In the genomic region with DNA sequence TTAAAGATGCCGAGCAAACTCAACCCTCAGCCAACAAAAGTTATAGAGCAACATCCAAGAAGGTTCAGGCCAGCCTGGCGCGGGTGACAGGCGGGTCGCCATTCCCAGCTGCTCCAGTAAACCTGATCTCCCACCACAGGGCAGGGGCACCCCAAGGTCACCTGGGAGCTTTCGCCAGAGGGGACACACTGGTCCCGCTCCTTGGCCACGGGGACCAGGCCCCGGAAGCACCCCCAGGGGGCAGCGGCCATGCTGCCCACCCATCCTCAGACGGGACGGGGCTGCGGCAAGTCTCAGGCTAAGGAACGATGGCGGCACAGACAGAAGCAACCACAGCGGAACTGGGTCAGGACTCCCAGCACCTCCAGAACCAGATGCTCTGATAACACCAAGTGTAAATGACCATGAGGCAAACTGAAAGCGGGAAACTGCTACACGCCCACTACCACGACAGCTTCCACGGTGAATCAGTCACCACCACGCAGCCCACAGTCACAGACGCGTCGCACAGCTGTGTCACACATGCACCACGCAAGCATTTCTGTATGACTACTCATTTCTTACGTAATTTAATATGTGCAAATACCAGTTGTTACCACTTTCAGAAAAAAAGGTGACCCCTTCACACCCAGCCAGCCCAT, we compare ENCODE assay signal across 1 cellular context.
TF ChIP-seq lines count a peak whose summit lies in the region.

No MANE protein-coding gene starts in this region.

TF ChIP-seq in GM23338, 12 proteins besides CTCF, POLR2A, EP300 and RAD21 (continued from another document):
- TF ChIP-seq, protein P1, sequence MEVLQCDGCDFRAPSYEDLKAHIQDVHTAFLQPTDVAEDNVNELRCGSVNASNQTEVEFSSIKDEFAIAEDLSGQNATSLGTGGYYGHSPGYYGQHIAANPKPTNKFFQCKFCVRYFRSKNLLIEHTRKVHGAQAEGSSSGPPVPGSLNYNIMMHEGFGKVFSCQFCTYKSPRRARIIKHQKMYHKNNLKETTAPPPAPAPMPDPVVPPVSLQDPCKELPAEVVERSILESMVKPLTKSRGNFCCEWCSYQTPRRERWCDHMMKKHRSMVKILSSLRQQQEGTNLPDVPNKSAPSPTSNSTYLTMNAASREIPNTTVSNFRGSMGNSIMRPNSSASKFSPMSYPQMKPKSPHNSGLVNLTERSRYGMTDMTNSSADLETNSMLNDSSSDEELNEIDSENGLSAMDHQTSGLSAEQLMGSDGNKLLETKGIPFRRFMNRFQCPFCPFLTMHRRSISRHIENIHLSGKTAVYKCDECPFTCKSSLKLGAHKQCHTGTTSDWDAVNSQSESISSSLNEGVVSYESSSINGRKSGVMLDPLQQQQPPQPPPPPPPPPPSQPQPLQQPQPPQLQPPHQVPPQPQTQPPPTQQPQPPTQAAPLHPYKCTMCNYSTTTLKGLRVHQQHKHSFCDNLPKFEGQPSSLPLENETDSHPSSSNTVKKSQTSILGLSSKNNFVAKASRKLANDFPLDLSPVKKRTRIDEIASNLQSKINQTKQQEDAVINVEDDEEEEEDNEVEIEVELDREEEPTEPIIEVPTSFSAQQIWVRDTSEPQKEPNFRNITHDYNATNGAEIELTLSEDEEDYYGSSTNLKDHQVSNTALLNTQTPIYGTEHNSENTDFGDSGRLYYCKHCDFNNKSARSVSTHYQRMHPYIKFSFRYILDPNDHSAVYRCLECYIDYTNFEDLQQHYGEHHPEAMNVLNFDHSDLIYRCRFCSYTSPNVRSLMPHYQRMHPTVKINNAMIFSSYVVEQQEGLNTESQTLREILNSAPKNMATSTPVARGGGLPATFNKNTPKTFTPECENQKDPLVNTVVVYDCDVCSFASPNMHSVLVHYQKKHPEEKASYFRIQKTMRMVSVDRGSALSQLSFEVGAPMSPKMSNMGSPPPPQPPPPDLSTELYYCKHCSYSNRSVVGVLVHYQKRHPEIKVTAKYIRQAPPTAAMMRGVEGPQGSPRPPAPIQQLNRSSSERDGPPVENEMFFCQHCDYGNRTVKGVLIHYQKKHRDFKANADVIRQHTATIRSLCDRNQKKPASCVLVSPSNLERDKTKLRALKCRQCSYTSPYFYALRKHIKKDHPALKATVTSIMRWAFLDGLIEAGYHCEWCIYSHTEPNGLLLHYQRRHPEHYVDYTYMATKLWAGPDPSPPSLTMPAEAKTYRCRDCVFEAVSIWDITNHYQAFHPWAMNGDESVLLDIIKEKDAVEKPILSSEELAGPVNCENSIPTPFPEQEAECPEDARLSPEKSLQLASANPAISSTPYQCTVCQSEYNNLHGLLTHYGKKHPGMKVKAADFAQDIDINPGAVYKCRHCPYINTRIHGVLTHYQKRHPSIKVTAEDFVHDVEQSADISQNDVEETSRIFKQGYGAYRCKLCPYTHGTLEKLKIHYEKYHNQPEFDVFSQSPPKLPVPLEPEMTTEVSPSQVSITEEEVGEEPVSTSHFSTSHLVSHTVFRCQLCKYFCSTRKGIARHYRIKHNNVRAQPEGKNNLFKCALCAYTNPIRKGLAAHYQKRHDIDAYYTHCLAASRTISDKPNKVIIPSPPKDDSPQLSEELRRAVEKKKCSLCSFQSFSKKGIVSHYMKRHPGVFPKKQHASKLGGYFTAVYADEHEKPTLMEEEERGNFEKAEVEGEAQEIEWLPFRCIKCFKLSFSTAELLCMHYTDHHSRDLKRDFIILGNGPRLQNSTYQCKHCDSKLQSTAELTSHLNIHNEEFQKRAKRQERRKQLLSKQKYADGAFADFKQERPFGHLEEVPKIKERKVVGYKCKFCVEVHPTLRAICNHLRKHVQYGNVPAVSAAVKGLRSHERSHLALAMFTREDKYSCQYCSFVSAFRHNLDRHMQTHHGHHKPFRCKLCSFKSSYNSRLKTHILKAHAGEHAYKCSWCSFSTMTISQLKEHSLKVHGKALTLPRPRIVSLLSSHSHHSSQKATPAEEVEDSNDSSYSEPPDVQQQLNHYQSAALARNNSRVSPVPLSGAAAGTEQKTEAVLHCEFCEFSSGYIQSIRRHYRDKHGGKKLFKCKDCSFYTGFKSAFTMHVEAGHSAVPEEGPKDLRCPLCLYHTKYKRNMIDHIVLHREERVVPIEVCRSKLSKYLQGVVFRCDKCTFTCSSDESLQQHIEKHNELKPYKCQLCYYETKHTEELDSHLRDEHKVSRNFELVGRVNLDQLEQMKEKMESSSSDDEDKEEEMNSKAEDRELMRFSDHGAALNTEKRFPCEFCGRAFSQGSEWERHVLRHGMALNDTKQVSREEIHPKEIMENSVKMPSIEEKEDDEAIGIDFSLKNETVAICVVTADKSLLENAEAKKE (CRISPR knock-in tag; IDR thresholded peaks at IDR 0.05), result no peak
- TF ChIP-seq EZH2phosphoT487 (IDR thresholded peaks at IDR 0.05; ENCODE audit: unreplicated experiment) (no peak), POLR2AphosphoS5 (IDR thresholded peaks at IDR 0.05; ENCODE audit: low read depth) (no peak), STAT1 (IDR thresholded peaks at IDR 0.05; ENCODE audit: unreplicated experiment) (no peak), ZNF114 (CRISPR knock-in tag; IDR thresholded peaks at IDR 0.05) (no peak), EZH2 (IDR thresholded peaks at IDR 0.05; ENCODE audit: low read depth, unreplicated experiment) (no peak), ZNF331 (CRISPR knock-in tag; IDR thresholded peaks at IDR 0.05; ENCODE audit: low read depth) (no peak)
- TF ChIP-seq, protein P2, sequence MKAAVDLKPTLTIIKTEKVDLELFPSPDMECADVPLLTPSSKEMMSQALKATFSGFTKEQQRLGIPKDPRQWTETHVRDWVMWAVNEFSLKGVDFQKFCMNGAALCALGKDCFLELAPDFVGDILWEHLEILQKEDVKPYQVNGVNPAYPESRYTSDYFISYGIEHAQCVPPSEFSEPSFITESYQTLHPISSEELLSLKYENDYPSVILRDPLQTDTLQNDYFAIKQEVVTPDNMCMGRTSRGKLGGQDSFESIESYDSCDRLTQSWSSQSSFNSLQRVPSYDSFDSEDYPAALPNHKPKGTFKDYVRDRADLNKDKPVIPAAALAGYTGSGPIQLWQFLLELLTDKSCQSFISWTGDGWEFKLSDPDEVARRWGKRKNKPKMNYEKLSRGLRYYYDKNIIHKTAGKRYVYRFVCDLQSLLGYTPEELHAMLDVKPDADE (IDR thresholded peaks at IDR 0.05), result no peak
- TF ChIP-seq, protein P3, sequence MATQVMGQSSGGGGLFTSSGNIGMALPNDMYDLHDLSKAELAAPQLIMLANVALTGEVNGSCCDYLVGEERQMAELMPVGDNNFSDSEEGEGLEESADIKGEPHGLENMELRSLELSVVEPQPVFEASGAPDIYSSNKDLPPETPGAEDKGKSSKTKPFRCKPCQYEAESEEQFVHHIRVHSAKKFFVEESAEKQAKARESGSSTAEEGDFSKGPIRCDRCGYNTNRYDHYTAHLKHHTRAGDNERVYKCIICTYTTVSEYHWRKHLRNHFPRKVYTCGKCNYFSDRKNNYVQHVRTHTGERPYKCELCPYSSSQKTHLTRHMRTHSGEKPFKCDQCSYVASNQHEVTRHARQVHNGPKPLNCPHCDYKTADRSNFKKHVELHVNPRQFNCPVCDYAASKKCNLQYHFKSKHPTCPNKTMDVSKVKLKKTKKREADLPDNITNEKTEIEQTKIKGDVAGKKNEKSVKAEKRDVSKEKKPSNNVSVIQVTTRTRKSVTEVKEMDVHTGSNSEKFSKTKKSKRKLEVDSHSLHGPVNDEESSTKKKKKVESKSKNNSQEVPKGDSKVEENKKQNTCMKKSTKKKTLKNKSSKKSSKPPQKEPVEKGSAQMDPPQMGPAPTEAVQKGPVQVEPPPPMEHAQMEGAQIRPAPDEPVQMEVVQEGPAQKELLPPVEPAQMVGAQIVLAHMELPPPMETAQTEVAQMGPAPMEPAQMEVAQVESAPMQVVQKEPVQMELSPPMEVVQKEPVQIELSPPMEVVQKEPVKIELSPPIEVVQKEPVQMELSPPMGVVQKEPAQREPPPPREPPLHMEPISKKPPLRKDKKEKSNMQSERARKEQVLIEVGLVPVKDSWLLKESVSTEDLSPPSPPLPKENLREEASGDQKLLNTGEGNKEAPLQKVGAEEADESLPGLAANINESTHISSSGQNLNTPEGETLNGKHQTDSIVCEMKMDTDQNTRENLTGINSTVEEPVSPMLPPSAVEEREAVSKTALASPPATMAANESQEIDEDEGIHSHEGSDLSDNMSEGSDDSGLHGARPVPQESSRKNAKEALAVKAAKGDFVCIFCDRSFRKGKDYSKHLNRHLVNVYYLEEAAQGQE (IDR thresholded peaks at IDR 0.05; ENCODE audit: unreplicated experiment), result no peak
